ENCODE assay signal across 16 cellular contexts in the genomic region with DNA sequence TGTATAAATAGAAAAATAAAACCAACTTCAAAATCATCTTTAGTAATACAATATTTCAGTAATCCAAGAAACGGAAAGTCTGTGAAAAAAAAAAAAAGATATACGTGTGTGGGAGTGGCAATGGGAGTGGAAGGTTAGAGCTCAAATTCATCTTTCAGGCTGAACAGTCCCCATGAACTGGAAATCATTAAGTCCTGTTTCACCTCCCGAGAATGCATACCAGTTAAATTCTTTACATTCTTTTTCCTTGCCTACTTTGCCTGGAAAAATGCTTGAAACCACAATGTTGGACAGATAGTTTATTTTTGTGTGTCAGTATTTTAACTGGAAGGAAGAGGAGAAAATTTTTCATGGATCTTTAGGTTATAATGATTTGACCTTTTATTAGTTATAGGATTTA.
DNase-seq lines count a peak whose midpoint lies in the region; ATAC-seq and TF ChIP-seq lines count a peak whose summit lies in the region.
"Had no signal": no experiment of that assay in that cellular context is flagged by ENCODE, and none has a peak within 500 bp of the region (broad histone marks: within the 10 kb centered on the region; RNA-seq: fewer than 3 reads in every experiment).

No MANE protein-coding gene starts in this region.

- H3K9ac ChIP-seq in fibroblast of lung (ENCODE audit: insufficient read depth, low read length) = no peak overlapping the region

- no peak for TF ChIP-seq CTCF in RWPE2 (IDR thresholded peaks at IDR 0.05; ENCODE audit: poor library complexity, severe bottlenecking)
- TF ChIP-seq CTCF in fibroblast of lung (conservative IDR thresholded peaks at IDR 0.05 in 1 of 2, IDR thresholded peaks at IDR 0.05 in 1 of 2; ENCODE audit: low read depth in 1 of 2, low read length in 2 of 2) = no peak
- no peak for TF ChIP-seq CTCF in coronary artery (IDR thresholded peaks at IDR 0.05)

- H3K36me3 ChIP-seq in RWPE2 (ENCODE audit: low read depth) (no peaks in the 10 kb centered on the region), fibroblast of lung (ENCODE audit: control insufficient read depth, insufficient read depth, low read length) (no peaks in the 10 kb centered on the region)
- H3K36me3 ChIP-seq: HAP-1, heart left ventricle, prostate gland, thyroid gland had no signal

- no peak overlapping the region for H3K4me3 ChIP-seq in RWPE2 (ENCODE audit: severe bottlenecking)
- no peak overlapping the region for H3K4me3 ChIP-seq in fibroblast of lung (replicated peaks in 1 of 4; ENCODE audit: control extremely low read depth in 1 of 4, insufficient read depth in 1 of 4, low read depth in 3 of 4, low read length in 4 of 4)
- no peak overlapping the region for H3K4me3 ChIP-seq in skeletal muscle cell (ENCODE audit: low read depth, low read length)
- H3K4me3 ChIP-seq in coronary artery = no peak overlapping the region
- H3K4me3 ChIP-seq: HAP-1, heart left ventricle, lung, prostate gland, thyroid gland had no signal

- H3K79me2 ChIP-seq in fibroblast of lung (ENCODE audit: control insufficient read depth, insufficient read depth, low read length) = no peaks in the 10 kb centered on the region

- no peak overlapping the region for H3K4me2 ChIP-seq in fibroblast of lung (ENCODE audit: extremely low read depth, insufficient read depth, low read length)

- peak overlapping the region; percentile 79 for H3K27ac ChIP-seq in RWPE2 (ENCODE audit: poor library complexity, severe bottlenecking)
- H3K27ac ChIP-seq in fibroblast of lung (ENCODE audit: insufficient read depth, low read length) = no peak overlapping the region
- no peak overlapping the region for H3K27ac ChIP-seq in coronary artery
- H3K27ac ChIP-seq: heart left ventricle, prostate gland, thyroid gland had no signal

- H4K20me1 ChIP-seq in fibroblast of lung (ENCODE audit: control insufficient read depth, extremely low read depth, insufficient read depth, low read length) = no peaks in the 10 kb centered on the region

- H3K27me3 ChIP-seq in RWPE2 (ENCODE audit: insufficient read depth, poor library complexity, severe bottlenecking) (no peaks in the 10 kb centered on the region), fibroblast of lung (ENCODE audit: control insufficient read depth, insufficient read depth, low read length) (no peaks in the 10 kb centered on the region)
- H3K27me3 ChIP-seq: heart left ventricle, thyroid gland had no signal

- H3K4me1 ChIP-seq in RWPE2 (ENCODE audit: insufficient read depth, poor library complexity, severe bottlenecking) (peaks cover 15% of the 10 kb centered on the region), fibroblast of lung (ENCODE audit: control insufficient read depth, extremely low read depth, insufficient read depth, low read length) (peaks cover 17% of the 10 kb centered on the region)
- H3K4me1 ChIP-seq: HAP-1, heart left ventricle, prostate gland, thyroid gland had no signal

- intact Hi-C loops in posterior vena cava (cut with DNase I) = no loop called here

- peak; percentile 93 for DNase-seq in EH (ENCODE audit: low read depth)
- DNase-seq in RWPE2 (ENCODE audit: low spot score) = no peak
- DNase-seq in fibroblast of lung (ENCODE audit: low read depth in 2 of 2) = peak; percentile 68 to 93
- peak; percentile 67 for DNase-seq in skeletal muscle cell (ENCODE audit: low read depth)
- DNase-seq in coronary artery (ENCODE audit: low spot score) = no peak
- no peak for DNase-seq in SHP77 treated with DMSO at 0.1 percent for 48 hours (lab: John Stamatoyannopoulos, UW)
- no peak for DNase-seq in posterior vena cava (ENCODE audit: low spot score)
- DNase-seq: activated effector memory CD4-positive, alpha-beta T cell treated with Interleukin-2 at 50 U/mL for 16 hours; heart left ventricle; SIG-M5; thyroid gland had no signal

- ATAC-seq in RWPE2 (ENCODE audit: low read depth) (peak; percentile 93), HG02981 (IDR thresholded peaks at IDR 0.05; ENCODE audit: unreplicated experiment) (no peak)
- ATAC-seq: activated CD4-positive, CD25-positive, alpha-beta regulatory T cell treated with anti-CD3 and anti-CD28 coated beads, Interleukin-2, amount 50 U/mL, for 24 hours; heart left ventricle had no signal

- no peaks in the 10 kb centered on the region for H3K9me3 ChIP-seq in RWPE2 (ENCODE audit: severe bottlenecking)
- H3K9me3 ChIP-seq in fibroblast of lung (ENCODE audit: control insufficient read depth, insufficient read depth, low read depth, low read length) = no peaks in the 10 kb centered on the region
- H3K9me3 ChIP-seq: HAP-1, heart left ventricle, prostate gland, thyroid gland had no signal

- no peak overlapping the region for H2AFZ ChIP-seq in fibroblast of lung (ENCODE audit: low read length)

Comparison
In these comparisons a context has a peak if more than half of its experiments do, and no peak if none do; other contexts are left out.
1. DNase-seq: peak in EH (single experiment), fibroblast of lung (2 of 2) and skeletal muscle cell (single experiment); none in RWPE2 (single experiment), coronary artery (single experiment), SHP77 treated with DMSO at 0.1 percent for 48 hours (single experiment) and posterior vena cava (single experiment).